ENCODE assay signal across 2 cellular contexts in the genomic region with DNA sequence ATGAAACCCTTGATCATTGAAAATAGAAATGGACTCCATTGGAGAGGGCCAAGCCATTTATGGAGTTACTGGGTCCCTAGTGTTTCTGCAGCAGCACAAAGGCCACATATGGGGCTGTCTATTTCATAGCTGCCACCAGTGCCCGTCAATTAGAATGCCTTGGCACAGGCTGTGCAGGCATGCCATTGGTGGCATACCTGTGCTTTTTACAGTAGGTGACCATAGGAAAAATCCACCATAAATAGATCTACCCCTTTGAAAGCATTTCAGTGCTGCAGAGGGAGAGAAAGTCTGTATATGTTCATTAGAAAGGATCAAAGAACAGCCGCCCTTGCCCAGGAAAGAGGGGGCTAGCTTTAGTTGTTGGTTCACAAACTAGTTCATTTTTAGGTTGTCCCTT.
TF ChIP-seq lines count a peak whose summit lies in the region.

No MANE protein-coding gene starts in this region.

TF ChIP-seq in K562, 482 proteins besides CTCF, POLR2A, EP300 and RAD21 (continues in another document):
- TF ChIP-seq EWSR1 (IDR thresholded peaks at IDR 0.05; ENCODE audit: borderline replicate concordance, low read depth, partially characterized antibody): no peak
- TF ChIP-seq FOS (IDR thresholded peaks at IDR 0.05; ENCODE audit: extremely low read depth, insufficient read length): no peak
- TF ChIP-seq SAFB2 (IDR thresholded peaks at IDR 0.05; ENCODE audit: borderline replicate concordance, low read depth, low read length, severe bottlenecking): no peak
- no peak for TF ChIP-seq CHCHD3 (CRISPR knock-in tag; IDR thresholded peaks at IDR 0.05)
- TF ChIP-seq NCOA4 (IDR thresholded peaks at IDR 0.05; ENCODE audit: partially characterized antibody): no peak
- TF ChIP-seq, protein P1, sequence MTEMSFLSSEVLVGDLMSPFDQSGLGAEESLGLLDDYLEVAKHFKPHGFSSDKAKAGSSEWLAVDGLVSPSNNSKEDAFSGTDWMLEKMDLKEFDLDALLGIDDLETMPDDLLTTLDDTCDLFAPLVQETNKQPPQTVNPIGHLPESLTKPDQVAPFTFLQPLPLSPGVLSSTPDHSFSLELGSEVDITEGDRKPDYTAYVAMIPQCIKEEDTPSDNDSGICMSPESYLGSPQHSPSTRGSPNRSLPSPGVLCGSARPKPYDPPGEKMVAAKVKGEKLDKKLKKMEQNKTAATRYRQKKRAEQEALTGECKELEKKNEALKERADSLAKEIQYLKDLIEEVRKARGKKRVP (CRISPR knock-in tag; IDR thresholded peaks at IDR 0.05): no peak
- no peak for TF ChIP-seq ZNF79 (CRISPR knock-in tag; IDR thresholded peaks at IDR 0.05; ENCODE audit: low read depth)
- no peak for TF ChIP-seq STAT5B (CRISPR knock-in tag; IDR thresholded peaks at IDR 0.05)
- TF ChIP-seq, protein P2, sequence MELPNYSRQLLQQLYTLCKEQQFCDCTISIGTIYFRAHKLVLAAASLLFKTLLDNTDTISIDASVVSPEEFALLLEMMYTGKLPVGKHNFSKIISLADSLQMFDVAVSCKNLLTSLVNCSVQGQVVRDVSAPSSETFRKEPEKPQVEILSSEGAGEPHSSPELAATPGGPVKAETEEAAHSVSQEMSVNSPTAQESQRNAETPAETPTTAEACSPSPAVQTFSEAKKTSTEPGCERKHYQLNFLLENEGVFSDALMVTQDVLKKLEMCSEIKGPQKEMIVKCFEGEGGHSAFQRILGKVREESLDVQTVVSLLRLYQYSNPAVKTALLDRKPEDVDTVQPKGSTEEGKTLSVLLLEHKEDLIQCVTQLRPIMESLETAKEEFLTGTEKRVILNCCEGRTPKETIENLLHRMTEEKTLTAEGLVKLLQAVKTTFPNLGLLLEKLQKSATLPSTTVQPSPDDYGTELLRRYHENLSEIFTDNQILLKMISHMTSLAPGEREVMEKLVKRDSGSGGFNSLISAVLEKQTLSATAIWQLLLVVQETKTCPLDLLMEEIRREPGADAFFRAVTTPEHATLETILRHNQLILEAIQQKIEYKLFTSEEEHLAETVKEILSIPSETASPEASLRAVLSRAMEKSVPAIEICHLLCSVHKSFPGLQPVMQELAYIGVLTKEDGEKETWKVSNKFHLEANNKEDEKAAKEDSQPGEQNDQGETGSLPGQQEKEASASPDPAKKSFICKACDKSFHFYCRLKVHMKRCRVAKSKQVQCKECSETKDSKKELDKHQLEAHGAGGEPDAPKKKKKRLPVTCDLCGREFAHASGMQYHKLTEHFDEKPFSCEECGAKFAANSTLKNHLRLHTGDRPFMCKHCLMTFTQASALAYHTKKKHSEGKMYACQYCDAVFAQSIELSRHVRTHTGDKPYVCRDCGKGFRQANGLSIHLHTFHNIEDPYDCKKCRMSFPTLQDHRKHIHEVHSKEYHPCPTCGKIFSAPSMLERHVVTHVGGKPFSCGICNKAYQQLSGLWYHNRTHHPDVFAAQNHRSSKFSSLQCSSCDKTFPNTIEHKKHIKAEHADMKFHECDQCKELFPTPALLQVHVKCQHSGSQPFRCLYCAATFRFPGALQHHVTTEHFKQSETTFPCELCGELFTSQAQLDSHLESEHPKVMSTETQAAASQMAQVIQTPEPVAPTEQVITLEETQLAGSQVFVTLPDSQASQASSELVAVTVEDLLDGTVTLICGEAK (IDR thresholded peaks at IDR 0.05): no peak
- TF ChIP-seq, protein P2 (CRISPR knock-in tag; IDR thresholded peaks at IDR 0.05): no peak
- TF ChIP-seq SMC3 (conservative IDR thresholded peaks at IDR 0.05; ENCODE audit: insufficient read depth, low read depth, low read length): no peak
- no peak for TF ChIP-seq MEF2A (IDR thresholded peaks at IDR 0.05; ENCODE audit: control insufficient read depth, low read depth, low read length)
- no peak for TF ChIP-seq TGIF2 (CRISPR knock-in tag; IDR thresholded peaks at IDR 0.05)
- TF ChIP-seq, protein P3, sequence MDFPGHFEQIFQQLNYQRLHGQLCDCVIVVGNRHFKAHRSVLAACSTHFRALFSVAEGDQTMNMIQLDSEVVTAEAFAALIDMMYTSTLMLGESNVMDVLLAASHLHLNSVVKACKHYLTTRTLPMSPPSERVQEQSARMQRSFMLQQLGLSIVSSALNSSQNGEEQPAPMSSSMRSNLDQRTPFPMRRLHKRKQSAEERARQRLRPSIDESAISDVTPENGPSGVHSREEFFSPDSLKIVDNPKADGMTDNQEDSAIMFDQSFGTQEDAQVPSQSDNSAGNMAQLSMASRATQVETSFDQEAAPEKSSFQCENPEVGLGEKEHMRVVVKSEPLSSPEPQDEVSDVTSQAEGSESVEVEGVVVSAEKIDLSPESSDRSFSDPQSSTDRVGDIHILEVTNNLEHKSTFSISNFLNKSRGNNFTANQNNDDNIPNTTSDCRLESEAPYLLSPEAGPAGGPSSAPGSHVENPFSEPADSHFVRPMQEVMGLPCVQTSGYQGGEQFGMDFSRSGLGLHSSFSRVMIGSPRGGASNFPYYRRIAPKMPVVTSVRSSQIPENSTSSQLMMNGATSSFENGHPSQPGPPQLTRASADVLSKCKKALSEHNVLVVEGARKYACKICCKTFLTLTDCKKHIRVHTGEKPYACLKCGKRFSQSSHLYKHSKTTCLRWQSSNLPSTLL (IDR thresholded peaks at IDR 0.05): no peak
- TF ChIP-seq ILK (tag; IDR thresholded peaks at IDR 0.05; ENCODE audit: borderline replicate concordance, low read depth): no peak
- TF ChIP-seq CREBBP (IDR thresholded peaks at IDR 0.05; ENCODE audit: low read depth, low read length): no peak
- TF ChIP-seq RBM22 (IDR thresholded peaks at IDR 0.05; ENCODE audit: low read depth, low read length, poor library complexity, severe bottlenecking): no peak

TF ChIP-seq in SK-N-SH treated with all-trans-retinoic acid at 6 μM for 48 hours, 23 proteins besides CTCF, POLR2A, EP300 and RAD21:
- TF ChIP-seq PPARA (CRISPR knock-in tag; IDR thresholded peaks at IDR 0.05; ENCODE audit: borderline replicate concordance) (no peak), RARB (CRISPR knock-in tag; IDR thresholded peaks at IDR 0.05) (no peak), SNAI2 (CRISPR knock-in tag; IDR thresholded peaks at IDR 0.05) (no peak), ESRRG (CRISPR knock-in tag; IDR thresholded peaks at IDR 0.05) (no peak), OSR1 (CRISPR knock-in tag; IDR thresholded peaks at IDR 0.05) (no peak), TOX (CRISPR knock-in tag; IDR thresholded peaks at IDR 0.05; ENCODE audit: borderline replicate concordance) (no peak), ARNTL (CRISPR knock-in tag; IDR thresholded peaks at IDR 0.05; ENCODE audit: borderline replicate concordance, low read depth) (no peak), TCF4 (CRISPR knock-in tag; IDR thresholded peaks at IDR 0.05; ENCODE audit: borderline replicate concordance) (no peak), ZC3H10 (CRISPR knock-in tag; IDR thresholded peaks at IDR 0.05) (no peak), ZFP30 (CRISPR knock-in tag; IDR thresholded peaks at IDR 0.05) (no peak)
- TF ChIP-seq, protein P4, sequence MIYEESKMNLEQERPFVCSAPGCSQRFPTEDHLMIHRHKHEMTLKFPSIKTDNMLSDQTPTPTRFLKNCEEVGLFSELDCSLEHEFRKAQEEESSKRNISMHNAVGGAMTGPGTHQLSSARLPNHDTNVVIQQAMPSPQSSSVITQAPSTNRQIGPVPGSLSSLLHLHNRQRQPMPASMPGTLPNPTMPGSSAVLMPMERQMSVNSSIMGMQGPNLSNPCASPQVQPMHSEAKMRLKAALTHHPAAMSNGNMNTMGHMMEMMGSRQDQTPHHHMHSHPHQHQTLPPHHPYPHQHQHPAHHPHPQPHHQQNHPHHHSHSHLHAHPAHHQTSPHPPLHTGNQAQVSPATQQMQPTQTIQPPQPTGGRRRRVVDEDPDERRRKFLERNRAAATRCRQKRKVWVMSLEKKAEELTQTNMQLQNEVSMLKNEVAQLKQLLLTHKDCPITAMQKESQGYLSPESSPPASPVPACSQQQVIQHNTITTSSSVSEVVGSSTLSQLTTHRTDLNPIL (CRISPR knock-in tag; IDR thresholded peaks at IDR 0.05; ENCODE audit: low read depth): no peak
